ENCODE assay signal across 33 cellular contexts in the genomic region with DNA sequence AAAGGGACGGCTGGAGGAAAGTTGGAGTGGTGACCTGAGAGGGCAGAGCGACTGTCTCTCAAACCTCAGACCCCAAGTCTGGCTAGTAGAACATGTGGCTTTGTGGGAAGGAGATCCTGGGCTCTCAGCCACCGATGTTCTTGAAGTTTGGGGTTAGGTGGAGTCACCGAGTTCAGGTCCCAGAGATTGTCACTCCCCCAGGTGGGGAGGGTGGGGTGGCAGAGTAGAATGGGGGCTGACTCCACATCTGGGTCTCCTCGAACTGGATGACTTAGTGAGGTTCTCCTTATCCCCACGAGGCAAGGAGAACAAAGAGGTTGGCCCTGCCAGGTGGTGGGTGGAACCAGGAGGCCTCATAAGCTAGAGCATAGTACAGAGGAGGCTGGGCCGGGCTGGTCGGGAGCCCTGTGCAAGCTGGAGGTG. TPM values are rescaled to one million over a fixed set of nuclear protein-coding genes. Genes with fewer than 3 reads are reported as not detected.
"Had no signal": no experiment of that assay in that cellular context is flagged by ENCODE, and none has a peak within 500 bp of the region (broad histone marks: within the 10 kb centered on the region; RNA-seq: fewer than 3 reads in every experiment).

No MANE protein-coding gene starts in this region.

- H3K4me1 ChIP-seq: ascending aorta, breast epithelium had no signal

- FAIRE-seq: TTC549 had no signal

- DNase-seq: activated B cell treated with CpG ODN at 0.5 μM for 24 hours; activated CD4-positive, alpha-beta memory T cell treated with anti-CD3 and anti-CD28 coated beads, Interleukin-2, amount 10 ng/mL, durations not matched to agents 7 days and 5 days; activated CD4-positive, alpha-beta T cell treated with anti-CD3 and anti-CD28 coated beads for 4 hours; activated CD4-positive, alpha-beta T cell treated with anti-CD3 and anti-CD28 coated beads, Interleukin-2, amount 10 ng/mL, durations not matched to agents 24 days and 14 days; activated CD4-positive, alpha-beta T cell treated with anti-CD3 and anti-CD28 coated beads, Interleukin-2, amount 50 U/mL, for 1 hour; activated CD4-positive, alpha-beta T cell treated with anti-CD3 and anti-CD28 coated beads, Interleukin-2, amount 50 U/mL, for 4 hours; activated CD4-positive, CD25-positive, alpha-beta regulatory T cell treated with anti-CD3 and anti-CD28 coated beads, Interleukin-2, amount 50 U/mL, for 72 hours; activated CD8-positive, alpha-beta memory T cell treated with anti-CD3 and anti-CD28 coated beads for 24 hours; activated CD8-positive, alpha-beta memory T cell treated with anti-CD3 and anti-CD28 coated beads, Interleukin-2, amount 10 ng/mL, durations not matched to agents 7 days and 5 days; activated CD8-positive, alpha-beta memory T cell treated with anti-CD3 and anti-CD28 coated beads, Interleukin-2, amount 50 U/mL, for 48 hours; activated CD8-positive, alpha-beta T cell treated with anti-CD3 and anti-CD28 coated beads, Interleukin-2, amount 10 ng/mL, durations not matched to agents 7 days and 5 days; activated effector memory CD4-positive, alpha-beta T cell treated with Interleukin-2 at 50 U/mL for 16 hours; activated gamma-delta T cell; activated naive CD4-positive, alpha-beta T cell treated with anti-CD3 and anti-CD28 coated beads, Interleukin-2, amount 10 ng/mL, durations not matched to agents 7 days and 5 days; activated naive CD4-positive, alpha-beta T cell treated with Interleukin-2 at 50 U/mL for 16 hours; activated naive CD8-positive, alpha-beta T cell treated with anti-CD3 and anti-CD28 coated beads, Interleukin-2, amount 10 ng/mL, durations not matched to agents 7 days and 5 days; activated naive CD8-positive, alpha-beta T cell treated with anti-CD3 and anti-CD28 coated beads, Interleukin-2, amount 50 U/mL, for 24 hours; activated T-cell treated with anti-CD3 and anti-CD28 coated beads, Interleukin-2, amount 50 U/mL, for 24 hours; activated T-cell treated with anti-CD3 and anti-CD28 coated beads, Interleukin-2, amount 50 U/mL, for 48 hours; amygdala; anterior cingulate cortex; brain microvascular endothelial cell; central memory CD4-positive, alpha-beta T cell; SW 1271; T-helper 1 cell; T-helper 2 cell; T-helper 9 cell had no signal

- H3K36me3 ChIP-seq: ascending aorta, brain microvascular endothelial cell, breast epithelium had no signal

- ATAC-seq: activated CD8-positive, alpha-beta memory T cell treated with anti-CD3 and anti-CD28 coated beads, Interleukin-2, amount 10 ng/mL, durations not matched to agents 7 days and 5 days; activated CD8-positive, alpha-beta T cell treated with anti-CD3 and anti-CD28 coated beads, Interleukin-2, amount 10 ng/mL, durations not matched to agents 7 days and 5 days; activated naive CD8-positive, alpha-beta T cell treated with anti-CD3 and anti-CD28 coated beads, Interleukin-2, amount 50 U/mL, for 24 hours had no signal

- H3K4me3 ChIP-seq: ascending aorta, breast epithelium had no signal

- H3K9me3 ChIP-seq: ascending aorta, breast epithelium had no signal

- H3K27me3 ChIP-seq: ascending aorta, brain microvascular endothelial cell had no signal

- H3K27ac ChIP-seq: ascending aorta, brain microvascular endothelial cell, breast epithelium, VCaP had no signal

RNA-seq across cellular contexts. Expression of a gene that starts 14.7 kb away (rescaled TPM):
- total RNA-seq: activated B cell treated with CpG ODN at 0.5 μM for 24 hours; activated CD4-positive, alpha-beta memory T cell treated with anti-CD3 and anti-CD28 coated beads, Interleukin-2, amount 10 ng/mL, durations not matched to agents 7 days and 5 days; activated CD4-positive, alpha-beta T cell treated with anti-CD3 and anti-CD28 coated beads, Interleukin-2, amount 10 ng/mL, durations not matched to agents 24 days and 14 days; activated CD8-positive, alpha-beta memory T cell treated with anti-CD3 and anti-CD28 coated beads, Interleukin-2, amount 10 ng/mL, durations not matched to agents 7 days and 5 days; activated CD8-positive, alpha-beta T cell treated with anti-CD3 and anti-CD28 coated beads, Interleukin-2, amount 10 ng/mL, durations not matched to agents 7 days and 5 days; activated naive CD8-positive, alpha-beta T cell treated with anti-CD3 and anti-CD28 coated beads, Interleukin-2, amount 10 ng/mL, durations not matched to agents 7 days and 5 days; activated T-helper 2 cell treated with anti-CD3 and anti-CD28 coated beads, Interferon-gamma antibody, Interleukin-2, Interleukin-4, amounts not matched to agents 10 μg/mL and 5 μg/mL and 100 μg/mL, durations not matched to agents 14 hours and 24 hours and 36 hours; ascending aorta; breast epithelium; cardiac septum had no signal

RNA-seq across cellular contexts. Expression of a gene that starts 15.3 kb away (rescaled TPM):
- total RNA-seq: activated B cell treated with CpG ODN at 0.5 μM for 24 hours; activated CD4-positive, alpha-beta memory T cell treated with anti-CD3 and anti-CD28 coated beads, Interleukin-2, amount 10 ng/mL, durations not matched to agents 7 days and 5 days; activated CD4-positive, alpha-beta T cell treated with anti-CD3 and anti-CD28 coated beads, Interleukin-2, amount 10 ng/mL, durations not matched to agents 24 days and 14 days; activated CD8-positive, alpha-beta memory T cell treated with anti-CD3 and anti-CD28 coated beads, Interleukin-2, amount 10 ng/mL, durations not matched to agents 7 days and 5 days; activated CD8-positive, alpha-beta T cell treated with anti-CD3 and anti-CD28 coated beads, Interleukin-2, amount 10 ng/mL, durations not matched to agents 7 days and 5 days; activated naive CD8-positive, alpha-beta T cell treated with anti-CD3 and anti-CD28 coated beads, Interleukin-2, amount 10 ng/mL, durations not matched to agents 7 days and 5 days; activated T-helper 2 cell treated with anti-CD3 and anti-CD28 coated beads, Interferon-gamma antibody, Interleukin-2, Interleukin-4, amounts not matched to agents 10 μg/mL and 5 μg/mL and 100 μg/mL, durations not matched to agents 14 hours and 24 hours and 36 hours; ascending aorta; breast epithelium; cardiac septum had no signal
